9 cellular contexts compared by ENCODE assay signal in the genomic region with DNA sequence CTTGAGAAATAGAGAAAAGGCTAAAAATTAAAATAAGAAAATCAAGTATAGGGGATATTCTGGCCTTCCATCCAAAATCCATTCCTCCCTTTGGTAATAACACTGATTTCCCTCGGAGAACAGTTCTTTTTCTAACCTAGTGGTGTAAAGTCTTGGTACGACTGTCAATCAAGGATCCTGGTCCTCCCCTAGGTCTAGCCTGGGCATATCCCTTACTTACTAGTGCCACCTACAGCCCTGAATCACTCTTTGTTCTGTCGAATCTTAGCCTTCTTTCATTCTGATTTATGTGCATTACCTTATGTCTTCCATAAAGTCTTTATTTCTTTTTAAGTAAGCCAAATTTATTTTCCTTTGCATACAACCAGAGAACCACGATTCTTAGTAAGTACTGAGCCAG.
A peak's percentile ranks its signal among the peaks of the same experiment; 100 is the strongest.
DNase-seq lines count a peak whose midpoint lies in the region; ATAC-seq and TF ChIP-seq lines count a peak whose summit lies in the region.
"Had no signal": no experiment of that assay in that cellular context is flagged by ENCODE, and none has a peak within 500 bp of the region (broad histone marks: within the 10 kb centered on the region; RNA-seq: fewer than 3 reads in every experiment).

No MANE protein-coding gene starts in this region.

- peak; percentile 79 for ATAC-seq in HG02610 (IDR thresholded peaks at IDR 0.05; ENCODE audit: unreplicated experiment)
- ATAC-seq in RWPE2 (ENCODE audit: low read depth) = peak; percentile 95
- no peak for ATAC-seq in left lung
- ATAC-seq in HG03571 (IDR thresholded peaks at IDR 0.05; ENCODE audit: unreplicated experiment) = no peak

- H3K4me3 ChIP-seq in RWPE2 (ENCODE audit: severe bottlenecking) (no peak overlapping the region), left lung (no peak overlapping the region)
- H3K4me3 ChIP-seq: thoracic aorta had no signal

- no peaks in the 10 kb centered on the region for H3K36me3 ChIP-seq in RWPE2 (ENCODE audit: low read depth)
- H3K36me3 ChIP-seq in left lung = no peaks in the 10 kb centered on the region
- H3K36me3 ChIP-seq: thoracic aorta had no signal

- intact Hi-C loops in left lung (cut with DNase I) = no loop called here

- peak; percentile 61 for TF ChIP-seq CTCF in RWPE2 (IDR thresholded peaks at IDR 0.05; ENCODE audit: poor library complexity, severe bottlenecking)
- no peak for TF ChIP-seq CTCF in left lung (IDR thresholded peaks at IDR 0.05)

- H3K9me3 ChIP-seq in RWPE2 (ENCODE audit: severe bottlenecking) (no peaks in the 10 kb centered on the region), left lung (no peaks in the 10 kb centered on the region)
- H3K9me3 ChIP-seq: thoracic aorta had no signal

- H3K27me3 ChIP-seq in RWPE2 (ENCODE audit: insufficient read depth, poor library complexity, severe bottlenecking) (no peaks in the 10 kb centered on the region), left lung (no peaks in the 10 kb centered on the region)

- DNase-seq in DMS 273 treated with DMSO at 0.1 percent for 48 hours (lab: John Stamatoyannopoulos, UW) = peak; percentile 4
- DNase-seq in RWPE2 (ENCODE audit: low spot score) = no peak
- peak; percentile 46 for DNase-seq in iris pigment epithelial cell (ENCODE audit: low read depth)
- no peak for DNase-seq in left lung
- no peak for DNase-seq in NCI-H146 treated with DMSO at 0.1 percent for 48 hours (lab: John Stamatoyannopoulos, UW; ENCODE audit: unreplicated experiment)
- DNase-seq in NCI-H1930 (lab: John Stamatoyannopoulos, UW) = no peak

- no peaks in the 10 kb centered on the region for H3K4me1 ChIP-seq in RWPE2 (ENCODE audit: insufficient read depth, poor library complexity, severe bottlenecking)
- H3K4me1 ChIP-seq in left lung = no peaks in the 10 kb centered on the region

- no peak overlapping the region for H3K27ac ChIP-seq in RWPE2 (ENCODE audit: poor library complexity, severe bottlenecking)
- no peak overlapping the region for H3K27ac ChIP-seq in left lung
- H3K27ac ChIP-seq: thoracic aorta had no signal

Comparison
In these comparisons a context has a peak if more than half of its experiments do, and no peak if none do; other contexts are left out.
1. DNase-seq: peak in DMS 273 treated with DMSO at 0.1 percent for 48 hours (single experiment) and iris pigment epithelial cell (single experiment); none in RWPE2 (single experiment), left lung (0 of 2), NCI-H146 treated with DMSO at 0.1 percent for 48 hours (single experiment) and NCI-H1930 (0 of 2).
2. ATAC-seq: peak in HG02610 (single experiment) and RWPE2 (single experiment); none in left lung (single experiment) and HG03571 (single experiment).